In the genomic region with DNA sequence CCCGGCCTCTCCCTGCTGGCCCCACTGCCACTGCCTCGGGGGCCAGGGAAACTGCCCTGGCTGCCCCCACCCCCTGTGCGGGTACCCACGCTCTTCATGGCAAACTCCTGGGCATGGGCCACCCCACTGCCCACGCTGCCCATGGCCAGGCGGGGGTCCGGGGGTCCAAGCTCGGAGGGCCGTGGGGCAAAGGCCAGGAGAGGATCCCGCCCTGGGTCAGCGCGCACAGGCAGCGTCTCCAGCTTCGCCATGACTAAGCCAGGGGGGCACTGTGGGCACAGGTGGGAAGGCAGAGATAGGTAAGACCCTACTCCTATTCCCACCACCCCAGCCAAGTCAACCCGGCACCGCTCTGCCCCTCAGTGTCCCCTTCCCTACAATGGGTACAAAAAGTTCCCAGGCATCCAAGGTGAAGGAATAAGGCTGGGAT, we compare ENCODE assay signal across 21 cellular contexts. TPM values are rescaled to one million over a fixed set of nuclear protein-coding genes. Genes with fewer than 3 reads are reported as not detected.
DNase-seq lines count a peak whose midpoint lies in the region; ATAC-seq, FAIRE-seq and TF ChIP-seq lines count a peak whose summit lies in the region.
"Had no signal": no experiment of that assay in that cellular context is flagged by ENCODE, and none has a peak within 500 bp of the region (broad histone marks: within the 10 kb centered on the region; RNA-seq: fewer than 3 reads in every experiment).

No MANE protein-coding gene starts in this region.

- no peak for FAIRE-seq in GM12891 (lab: Jason Lieb, UNC)
- FAIRE-seq: D721Med, RCC 7860 had no signal

- H3K9me3 ChIP-seq in heart right ventricle = no peaks in the 10 kb centered on the region
- H3K9me3 ChIP-seq: SJSA1 had no signal

- H3K27ac ChIP-seq in heart right ventricle (no peak overlapping the region), angular gyrus (ENCODE audit: low read depth, low read length) (peak overlapping the region; percentile 76), temporal lobe (ENCODE audit: low read depth, low read length) (peak overlapping the region; percentile 27)
- H3K27ac ChIP-seq: C4-2B, SJSA1 had no signal

- H3K4me3 ChIP-seq in heart right ventricle = no peak overlapping the region
- H3K4me3 ChIP-seq: SJSA1 had no signal

- peaks cover 0 to 17% (median 10%) of the 10 kb centered on the region in 9 donors for H3K4me1 ChIP-seq in heart right ventricle
- H3K4me1 ChIP-seq: SJSA1 had no signal

- H3K36me3 ChIP-seq in heart right ventricle = no peaks in the 10 kb centered on the region
- H3K36me3 ChIP-seq: SJSA1 had no signal

- DNase-seq in Right ventricle myocardium inferior (ENCODE audit: missing footprints) (peak; percentile 64), heart right ventricle (no peak), left lobe of liver (ENCODE audit: low spot score) (peak; percentile 39), GM12891 (ENCODE audit: insufficient read length, low spot score) (no peak), GM20000 (ENCODE audit: low spot score) (no peak)
- no peak for DNase-seq in activated T-cell treated with anti-CD3 and anti-CD28 coated beads, Interleukin-2, amount 50 U/mL, for 72 hours
- DNase-seq: GDM1, MM.1S, NCI-H1092, NCI-H1436, NCI-H187 treated with DMSO at 0.1 percent for 48 hours, NCI-H2107, NCI-H446 treated with DMSO at 0.1 percent for 48 hours, NCI-H526 treated with DMSO at 0.1 percent for 48 hours, OCI-M1 had no signal

- H3K4me1 Mint-ChIP-seq in activated T-cell treated with anti-CD3 and anti-CD28 coated beads, Interleukin-2, amount 50 U/mL, for 72 hours (ENCODE audit: low read depth) = no peaks in the 10 kb centered on the region

- no peaks in the 10 kb centered on the region for H3K36me3 Mint-ChIP-seq in activated T-cell treated with anti-CD3 and anti-CD28 coated beads, Interleukin-2, amount 50 U/mL, for 72 hours (ENCODE audit: insufficient read depth in 2 of 2)

- no peak overlapping the region for H3K4me3 Mint-ChIP-seq in activated T-cell treated with anti-CD3 and anti-CD28 coated beads, Interleukin-2, amount 50 U/mL, for 72 hours

- peaks cover 18% of the 10 kb centered on the region for H3K27me3 Mint-ChIP-seq in activated T-cell treated with anti-CD3 and anti-CD28 coated beads, Interleukin-2, amount 50 U/mL, for 72 hours (ENCODE audit: low read depth)

- H3K9me3 Mint-ChIP-seq in activated T-cell treated with anti-CD3 and anti-CD28 coated beads, Interleukin-2, amount 50 U/mL, for 72 hours = no peaks in the 10 kb centered on the region

- TF ChIP-seq POLR2A in GM12891 (IDR thresholded peaks at IDR 0.05; ENCODE audit: low read depth, low read length) = no peak

- 99% methylated on average over 16 of the region's 16 CpGs for WGBS in heart right ventricle, 2 donors

- TF ChIP-seq CTCF in heart right ventricle (IDR thresholded peaks at IDR 0.05) (no peak), GM20000 (IDR thresholded peaks at IDR 0.05; ENCODE audit: extremely low read depth, missing control alignments) (no peak)

- H3K27me3 ChIP-seq in heart right ventricle = peaks cover 0 to 30% (median 0%) of the 10 kb centered on the region in 7 donors
- H3K27me3 ChIP-seq: SJSA1 had no signal

- intact Hi-C loops in Right ventricle myocardium inferior (cut with DNase I) = loop anchor here (5.0 kb wide), 1 partner anchor 35 kb away; a partner anchor contains a TSS
- intact Hi-C loops in heart right ventricle (cut with DNase I) = no loop called here

- ATAC-seq in Right ventricle myocardium inferior = no peak
- ATAC-seq in heart right ventricle = no peak
- no peak for ATAC-seq in left lobe of liver
- ATAC-seq in activated T-cell treated with anti-CD3 and anti-CD28 coated beads, Interleukin-2, amount 50 U/mL, for 72 hours (replicated peaks in 1 of 2) = no peak

- no peak overlapping the region for H3K27ac Mint-ChIP-seq in activated T-cell treated with anti-CD3 and anti-CD28 coated beads, Interleukin-2, amount 50 U/mL, for 72 hours

TF ChIP-seq in GM12891, 5 proteins besides CTCF, POLR2A, EP300 and RAD21:
- no peak for TF ChIP-seq TAF1 (IDR thresholded peaks at IDR 0.05; ENCODE audit: low read depth, low read length)
- no peak for TF ChIP-seq SPI1 (IDR thresholded peaks at IDR 0.05; ENCODE audit: low read depth, low read length)
- no peak for TF ChIP-seq POU2F2 (IDR thresholded peaks at IDR 0.05; ENCODE audit: low read depth, low read length)
- no peak for TF ChIP-seq POLR2AphosphoS5 (IDR thresholded peaks at IDR 0.05; ENCODE audit: low read depth, low read length)
- TF ChIP-seq PAX5 (IDR thresholded peaks at IDR 0.05; ENCODE audit: insufficient read depth, low read length, severe bottlenecking) = no peak

RNA-seq across cellular contexts. Expression of a gene that starts 6.4 kb away (rescaled TPM):
- total RNA-seq in Right ventricle myocardium inferior (19.6 TPM), heart right ventricle (10 to 100 TPM in 4 of 10 donors, 1 to 10 TPM in 6; 7.1 to 27.0 (median 9.7) TPM), left lobe of liver (5.7 TPM), temporal lobe (15.0 TPM)
- 1 to 10 TPM; 7.9 to 9.1 TPM for polyA plus RNA-seq in heart right ventricle
- 0.50 TPM for polyA plus RNA-seq in GM12891 (2012; ENCODE audit: low read depth, missing spikeins)
- total RNA-seq in activated T-cell treated with anti-CD3 and anti-CD28 coated beads, Interleukin-2, amount 50 U/mL, for 72 hours = 1 to 10 TPM; 3.1 to 3.5 TPM

RNA-seq across cellular contexts. Expression of a gene that starts 7.3 kb away (rescaled TPM):
- total RNA-seq in Right ventricle myocardium inferior (27.9 TPM), heart right ventricle (10 to 100 TPM; 22.1 to 32.4 (median 27.9) TPM), left lobe of liver (9.3 TPM), temporal lobe (17.0 TPM)
- polyA plus RNA-seq in heart right ventricle = 10 to 100 TPM in 1 of 2 donors, 1 to 10 TPM in 1; 7.5 to 22.7 TPM
- polyA plus RNA-seq in GM12891 (2012; ENCODE audit: low read depth, missing spikeins) = 18.1 TPM
- total RNA-seq in activated T-cell treated with anti-CD3 and anti-CD28 coated beads, Interleukin-2, amount 50 U/mL, for 72 hours = 10 to 100 TPM; 22.1 to 22.6 TPM

RNA-seq across cellular contexts. Expression of a gene that starts 7.3 kb away (rescaled TPM):
- total RNA-seq in Right ventricle myocardium inferior (2.4 TPM), heart right ventricle (1 to 10 TPM; 3.0 to 5.9 (median 4.0) TPM), left lobe of liver (2.7 TPM), temporal lobe (2.7 TPM)
- 1 to 10 TPM; 2.1 to 3.3 TPM for polyA plus RNA-seq in heart right ventricle
- polyA plus RNA-seq in GM12891 (2012; ENCODE audit: low read depth, missing spikeins) = 3.1 TPM
- 1 to 10 TPM; 7.8 to 9.6 TPM for total RNA-seq in activated T-cell treated with anti-CD3 and anti-CD28 coated beads, Interleukin-2, amount 50 U/mL, for 72 hours

RNA-seq across cellular contexts. Expression of a gene that starts 37.6 kb away (rescaled TPM):
- total RNA-seq in Right ventricle myocardium inferior (36.5 TPM), heart right ventricle (10 to 100 TPM; 25.2 to 48.4 (median 29.4) TPM), left lobe of liver (71.0 TPM), temporal lobe (19.4 TPM)
- polyA plus RNA-seq in heart right ventricle = 10 to 100 TPM; 31.0 to 77.1 TPM
- 29.7 TPM for polyA plus RNA-seq in GM12891 (2012; ENCODE audit: low read depth, missing spikeins)
- total RNA-seq in activated T-cell treated with anti-CD3 and anti-CD28 coated beads, Interleukin-2, amount 50 U/mL, for 72 hours = 10 to 100 TPM; 83.6 to 89.3 TPM

RNA-seq across cellular contexts. Expression of a gene that starts 42.4 kb away (rescaled TPM):
- total RNA-seq in Right ventricle myocardium inferior (21.4 TPM), heart right ventricle (10 to 100 TPM; 15.8 to 26.3 (median 21.5) TPM), left lobe of liver (25.3 TPM), temporal lobe (28.0 TPM)
- polyA plus RNA-seq in heart right ventricle = 10 to 100 TPM; 51.1 to 53.6 TPM
- polyA plus RNA-seq in GM12891 (2012; ENCODE audit: low read depth, missing spikeins) = 62.5 TPM
- total RNA-seq in activated T-cell treated with anti-CD3 and anti-CD28 coated beads, Interleukin-2, amount 50 U/mL, for 72 hours = 10 to 100 TPM; 66.0 to 67.0 TPM

Comparison
In these comparisons a context has a peak if more than half of its experiments do, and no peak if none do; other contexts are left out.
1. DNase-seq: peak in Right ventricle myocardium inferior (single experiment) and left lobe of liver (single experiment); none in heart right ventricle (0 of 2), GM12891 (single experiment), activated T-cell treated with anti-CD3 and anti-CD28 coated beads, Interleukin-2, amount 50 U/mL, for 72 hours (0 of 2) and GM20000 (single experiment).
2. H3K27ac ChIP-seq: peak in angular gyrus (single experiment) and temporal lobe (single experiment); none in heart right ventricle (0 of 10).